Comparison of ENCODE assay signal across 19 cellular contexts in the genomic region with DNA sequence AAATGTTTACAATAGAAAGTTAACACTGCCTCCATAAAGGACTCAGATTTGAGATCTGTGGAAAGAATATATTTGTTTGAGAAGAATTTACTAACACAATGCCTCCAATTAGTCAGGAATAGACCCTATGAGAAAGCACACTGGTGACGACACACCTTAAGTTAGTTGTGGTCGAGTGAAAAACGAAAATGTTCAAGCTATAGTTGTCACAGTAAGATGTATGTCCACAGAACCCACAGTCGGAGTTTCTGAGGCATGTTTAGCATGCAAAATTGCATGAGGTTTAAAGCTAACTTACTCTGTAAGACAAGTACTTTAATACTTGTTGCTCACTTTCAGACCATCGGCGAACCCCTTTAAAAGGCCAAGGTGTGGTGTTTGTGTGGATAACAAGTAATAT.
DNase-seq lines count a peak whose midpoint lies in the region; ATAC-seq and TF ChIP-seq lines count a peak whose summit lies in the region.
"Had no signal": no experiment of that assay in that cellular context is flagged by ENCODE, and none has a peak within 500 bp of the region (broad histone marks: within the 10 kb centered on the region; RNA-seq: fewer than 3 reads in every experiment).

No MANE protein-coding gene starts in this region.

- no peak overlapping the region for H3K27ac Mint-ChIP-seq in stimulated activated naive CD8-positive, alpha-beta T cell treated with anti-CD3 and anti-CD28 coated beads, Interleukin-15, amount 100 ng/mL, for 72 hours
- no peak overlapping the region for H3K27ac Mint-ChIP-seq in activated T-helper 17 cell treated with anti-CD3 and anti-CD28 coated beads, Interleukin-2, amount 50 U/mL, for 72 hours
- no peak overlapping the region for H3K27ac Mint-ChIP-seq in stimulated activated effector memory CD8-positive, alpha-beta T cell treated with anti-CD3 and anti-CD28 coated beads, Interleukin-12 subunit alpha, Interleukin-12 subunit beta, amount 100 ng/mL, for 72 hours
- H3K27ac Mint-ChIP-seq in T-cell = no peak overlapping the region
- H3K27ac Mint-ChIP-seq: CD4-positive, alpha-beta memory T cell; GM23338; H9 had no signal

- H3K4me3 Mint-ChIP-seq in stimulated activated naive CD8-positive, alpha-beta T cell treated with anti-CD3 and anti-CD28 coated beads, Interleukin-15, amount 100 ng/mL, for 72 hours = no peak overlapping the region
- H3K4me3 Mint-ChIP-seq in activated T-helper 17 cell treated with anti-CD3 and anti-CD28 coated beads, Interleukin-2, amount 50 U/mL, for 72 hours = no peak overlapping the region
- no peak overlapping the region for H3K4me3 Mint-ChIP-seq in stimulated activated effector memory CD8-positive, alpha-beta T cell treated with anti-CD3 and anti-CD28 coated beads, Interleukin-12 subunit alpha, Interleukin-12 subunit beta, amount 100 ng/mL, for 72 hours
- no peak overlapping the region for H3K4me3 Mint-ChIP-seq in T-cell
- H3K4me3 Mint-ChIP-seq: GM23338, H9 had no signal

- no peak for TF ChIP-seq CTCF in GM20000 (IDR thresholded peaks at IDR 0.05; ENCODE audit: extremely low read depth, missing control alignments)

- CTCF ChIA-PET in T-cell (lab: Charles Lee) = no interaction called here

- no peaks in the 10 kb centered on the region for H3K36me3 Mint-ChIP-seq in activated T-helper 17 cell treated with anti-CD3 and anti-CD28 coated beads, Interleukin-2, amount 50 U/mL, for 72 hours (ENCODE audit: low read depth)
- no peaks in the 10 kb centered on the region for H3K36me3 Mint-ChIP-seq in stimulated activated effector memory CD8-positive, alpha-beta T cell treated with anti-CD3 and anti-CD28 coated beads, Interleukin-12 subunit alpha, Interleukin-12 subunit beta, amount 100 ng/mL, for 72 hours
- H3K36me3 Mint-ChIP-seq in T-cell = no peaks in the 10 kb centered on the region
- H3K36me3 Mint-ChIP-seq: CD4-positive, alpha-beta memory T cell had no signal

- POLR2A ChIA-PET in T-cell (lab: Charles Lee) = no interaction called here

- DNase-seq in stimulated activated naive CD8-positive, alpha-beta T cell treated with anti-CD3 and anti-CD28 coated beads, Interleukin-15, amount 100 ng/mL, for 72 hours = no peak
- no peak for DNase-seq in stimulated activated naive CD8-positive, alpha-beta T cell treated with anti-CD3 and anti-CD28 coated beads, Interleukin-15, Interleukin-2, amounts not matched to agents 100 U/mL and 50 U/mL, for 24 hours
- no peak for DNase-seq in stimulated activated effector memory CD8-positive, alpha-beta T cell treated with anti-CD3 and anti-CD28 coated beads, Interleukin-12 subunit alpha, Interleukin-12 subunit beta, amount 100 ng/mL, for 72 hours (ENCODE audit: low spot score in 2 of 2)
- DNase-seq in T-cell = no peak
- no peak for DNase-seq in GM20000 (ENCODE audit: low spot score)
- DNase-seq: 8988T; C1 segment of cervical spinal cord; Calu3; CD4-positive, alpha-beta memory T cell; COR-L47; DMS53; DMS79 treated with DMSO at 0.1 percent for 48 hours; GF-D8; H9 had no signal

- TF ChIP-seq POLR2A in GM18505 (IDR thresholded peaks at IDR 0.05; ENCODE audit: borderline replicate concordance, extremely low read depth, insufficient read depth, insufficient read length) = no peak

- peaks cover 0 to 4% of the 10 kb centered on the region in 2 donors for H3K9me3 Mint-ChIP-seq in stimulated activated naive CD8-positive, alpha-beta T cell treated with anti-CD3 and anti-CD28 coated beads, Interleukin-15, amount 100 ng/mL, for 72 hours
- no peaks in the 10 kb centered on the region for H3K9me3 Mint-ChIP-seq in activated T-helper 17 cell treated with anti-CD3 and anti-CD28 coated beads, Interleukin-2, amount 50 U/mL, for 72 hours
- H3K9me3 Mint-ChIP-seq in stimulated activated effector memory CD8-positive, alpha-beta T cell treated with anti-CD3 and anti-CD28 coated beads, Interleukin-12 subunit alpha, Interleukin-12 subunit beta, amount 100 ng/mL, for 72 hours = no peaks in the 10 kb centered on the region
- H3K9me3 Mint-ChIP-seq in T-cell = peaks cover 0 to 4% (median 0%) of the 10 kb centered on the region in 3 donors
- H3K9me3 Mint-ChIP-seq: GM23338 had no signal

- peak; percentile 43 for ATAC-seq in stimulated activated naive CD8-positive, alpha-beta T cell treated with anti-CD3 and anti-CD28 coated beads, Interleukin-15, amount 100 ng/mL, for 72 hours
- ATAC-seq in stimulated activated naive CD8-positive, alpha-beta T cell treated with anti-CD3 and anti-CD28 coated beads, Interleukin-15, Interleukin-2, amounts not matched to agents 100 U/mL and 50 U/mL, for 24 hours = no peak
- peak; percentile 48 for ATAC-seq in HG03521 (IDR thresholded peaks at IDR 0.05; ENCODE audit: unreplicated experiment)
- peak; percentile 63 for ATAC-seq in activated T-helper 17 cell treated with anti-CD3 and anti-CD28 coated beads, Interleukin-2, amount 50 U/mL, for 72 hours (replicated peaks)
- peak; percentile 43 for ATAC-seq in stimulated activated effector memory CD8-positive, alpha-beta T cell treated with anti-CD3 and anti-CD28 coated beads, Interleukin-12 subunit alpha, Interleukin-12 subunit beta, amount 100 ng/mL, for 72 hours
- no peak for ATAC-seq in T-cell (replicated peaks in 1 of 4)
- no peak for ATAC-seq in GM18505 (IDR thresholded peaks at IDR 0.05; ENCODE audit: unreplicated experiment)
- ATAC-seq: GM23338, HCT116 had no signal

- peaks cover 4% of the 10 kb centered on the region for H3K4me1 Mint-ChIP-seq in stimulated activated naive CD8-positive, alpha-beta T cell treated with anti-CD3 and anti-CD28 coated beads, Interleukin-15, amount 100 ng/mL, for 72 hours
- peaks cover under 1% of the 10 kb centered on the region for H3K4me1 Mint-ChIP-seq in activated T-helper 17 cell treated with anti-CD3 and anti-CD28 coated beads, Interleukin-2, amount 50 U/mL, for 72 hours
- no peaks in the 10 kb centered on the region for H3K4me1 Mint-ChIP-seq in stimulated activated effector memory CD8-positive, alpha-beta T cell treated with anti-CD3 and anti-CD28 coated beads, Interleukin-12 subunit alpha, Interleukin-12 subunit beta, amount 100 ng/mL, for 72 hours
- no peaks in the 10 kb centered on the region for H3K4me1 Mint-ChIP-seq in T-cell
- H3K4me1 Mint-ChIP-seq: CD4-positive, alpha-beta memory T cell had no signal

- H3K27me3 Mint-ChIP-seq in stimulated activated naive CD8-positive, alpha-beta T cell treated with anti-CD3 and anti-CD28 coated beads, Interleukin-15, amount 100 ng/mL, for 72 hours = peaks cover 7% of the 10 kb centered on the region
- H3K27me3 Mint-ChIP-seq in activated T-helper 17 cell treated with anti-CD3 and anti-CD28 coated beads, Interleukin-2, amount 50 U/mL, for 72 hours = peaks cover 12% of the 10 kb centered on the region
- H3K27me3 Mint-ChIP-seq in T-cell = peaks cover 4 to 9% of the 10 kb centered on the region in 2 donors

Comparison
In these comparisons a context has a peak if more than half of its experiments do, and no peak if none do; other contexts are left out.
1. ATAC-seq: peak in stimulated activated naive CD8-positive, alpha-beta T cell treated with anti-CD3 and anti-CD28 coated beads, Interleukin-15, amount 100 ng/mL, for 72 hours (single experiment), HG03521 (single experiment), activated T-helper 17 cell treated with anti-CD3 and anti-CD28 coated beads, Interleukin-2, amount 50 U/mL, for 72 hours (single experiment) and stimulated activated effector memory CD8-positive, alpha-beta T cell treated with anti-CD3 and anti-CD28 coated beads, Interleukin-12 subunit alpha, Interleukin-12 subunit beta, amount 100 ng/mL, for 72 hours (single experiment); none in stimulated activated naive CD8-positive, alpha-beta T cell treated with anti-CD3 and anti-CD28 coated beads, Interleukin-15, Interleukin-2, amounts not matched to agents 100 U/mL and 50 U/mL, for 24 hours (single experiment), T-cell (0 of 4) and GM18505 (single experiment).